Comparison of ENCODE assay signal across 20 cellular contexts in genomic region chr2:237182422-237183123, GRCh38.
DNase-seq lines count a peak whose midpoint lies in the region; ATAC-seq, FAIRE-seq and TF ChIP-seq lines count a peak whose summit lies in the region.
"Had no signal": no experiment of that assay in that cellular context is flagged by ENCODE, and none has a peak within 500 bp of the region (broad histone marks: within the 10 kb centered on the region; RNA-seq: fewer than 3 reads in every experiment).

No MANE protein-coding gene starts in this region.

- H4K91ac ChIP-seq in H9 (ENCODE audit: insufficient read length, low read depth, low read length), result no peak overlapping the region

- H3K9me3 ChIP-seq in GM23248 (ENCODE audit: low read depth) (no peaks in the 10 kb centered on the region), testis (no peaks in the 10 kb centered on the region), H9 (ENCODE audit: control insufficient read depth, low read depth, low read length) (no peaks in the 10 kb centered on the region)
- H3K9me3 ChIP-seq: heart left ventricle, neutrophil had no signal

- H3K9me3 Mint-ChIP-seq in mesothelial cell of epicardium, result no peaks in the 10 kb centered on the region
- no peaks in the 10 kb centered on the region for H3K9me3 Mint-ChIP-seq in H9
- H3K9me3 Mint-ChIP-seq: activated CD8-positive, alpha-beta T cell treated with anti-CD3 and anti-CD28 coated beads for 36 hours; activated T-helper 1 cell treated with anti-CD3 and anti-CD28 coated beads, Interleukin-12 subunit alpha, Interleukin-12 subunit beta, Interleukin-2, Interleukin-4 antibody, amounts not matched to agents 30 ng/mL and 10 ng/mL and 1 ng/mL, durations not matched to agents 14 hours and 24 hours and 36 hours had no signal

- TF ChIP-seq CTCF in bronchial epithelial cell (IDR thresholded peaks at IDR 0.05; ENCODE audit: insufficient read depth, low read length, severe bottlenecking) (no peak), mesothelial cell of epicardium (IDR thresholded peaks at IDR 0.05; ENCODE audit: unreplicated experiment) (no peak), testis (IDR thresholded peaks at IDR 0.05) (no peak), H9 (conservative IDR thresholded peaks at IDR 0.05) (no peak)

- no peak overlapping the region for H3K18ac ChIP-seq in H9 (ENCODE audit: insufficient read length, low read depth, low read length)

- no peak overlapping the region for H3T11ph ChIP-seq in H9 (ENCODE audit: low read length)

- H3K36me3 ChIP-seq in GM23248 (ENCODE audit: low read depth) (no peaks in the 10 kb centered on the region), bronchial epithelial cell (ENCODE audit: control insufficient read depth, insufficient read depth, low read length) (no peaks in the 10 kb centered on the region), testis (ENCODE audit: low read depth, missing control alignments) (no peaks in the 10 kb centered on the region)
- H3K36me3 ChIP-seq: heart left ventricle, neutrophil had no signal

- no peak overlapping the region for H3K23ac ChIP-seq in H9 (ENCODE audit: insufficient read length, low read depth, low read length)

- no peak overlapping the region for H4K8ac ChIP-seq in H9 (replicated peaks; ENCODE audit: insufficient read length, low read depth, low read length)

- H3K4me2 ChIP-seq in GM23248 (ENCODE audit: unreplicated experiment), result peak overlapping the region; percentile 5
- H3K4me2 ChIP-seq in H9 (ENCODE audit: insufficient read depth, insufficient read length, low read length), result no peak overlapping the region

- H3K4me1 ChIP-seq in GM23248 (ENCODE audit: insufficient read depth) (peaks cover 48% of the 10 kb centered on the region), testis (peaks cover 9% of the 10 kb centered on the region), H9 (ENCODE audit: insufficient read depth, low read length) (no peaks in the 10 kb centered on the region)

- H3K27ac ChIP-seq in GM23248 (peak overlapping the region; percentile 58), testis (peak overlapping the region; percentile 76 to 87), H9 (ENCODE audit: insufficient read length, low read depth, low read length) (no peak overlapping the region)
- H3K27ac ChIP-seq: neutrophil had no signal

- 87 to 89% methylated on average over 15 of the region's 15 CpGs for WGBS in GM23248 (ENCODE audit: low coverage in 1 of 2, low lambda C conversion rate in 2 of 2, missing lambda C conversion rate in 2 of 2), 2 experiments
- whole genome bisulfite sequencing in testis, 2 donors, result 53 to 68% methylated on average over 13 to 15 of the region's 15 CpGs
- no CpG with 5 or more reads among the region's 15 CpGs for WGBS in H9 (ENCODE audit: extremely low coverage, insufficient read length, low lambda C conversion rate)

- H2AK5ac ChIP-seq in H9 (ENCODE audit: insufficient read length, low read length), result no peak overlapping the region

- DNase-seq in GM23248 (no peak), bronchial epithelial cell (ENCODE audit: low read depth) (no peak), mesothelial cell of epicardium (ENCODE audit: low spot score in 2 of 2, unreplicated experiment in 2 of 2) (no peak), testis (peak; percentile 81), H9 (no peak)
- DNase-seq: activated CD8-positive, alpha-beta T cell treated with anti-CD3 and anti-CD28 coated beads for 36 hours; C1 segment of cervical spinal cord; heart left ventricle; Kasumi-1; kidney; midbrain; NCI-H146; NCI-H446 treated with DMSO at 0.1 percent for 48 hours; SIG-M5; small intestine; stimulated activated naive CD4-positive, alpha-beta T cell had no signal

- no peak overlapping the region for H4K5ac ChIP-seq in H9 (ENCODE audit: insufficient read length, low read depth, low read length)

- H3K14ac ChIP-seq in H9 (ENCODE audit: insufficient read depth, low read length), result no peak overlapping the region

- H3K27me3 ChIP-seq in GM23248 (replicated peaks; ENCODE audit: insufficient read depth) (no peaks in the 10 kb centered on the region), bronchial epithelial cell (ENCODE audit: control insufficient read depth, insufficient read depth, low read length) (no peaks in the 10 kb centered on the region), testis (no peaks in the 10 kb centered on the region), H9 (ENCODE audit: insufficient read depth, low read length) (no peaks in the 10 kb centered on the region; the same call in 1 of the 2 replicates)
- H3K27me3 ChIP-seq: heart left ventricle had no signal

- in situ Hi-C loops in GM23248 (cut with MboI), result no loop called here

- peaks cover 36% of the 10 kb centered on the region for H3F3A ChIP-seq in GM23248 (ENCODE audit: insufficient read depth)

- peak overlapping the region; percentile 44; the same call in 1 of the 2 replicates for H3K9ac ChIP-seq in GM23248
- H3K9ac ChIP-seq in H9 (ENCODE audit: extremely low read depth, insufficient read length, low read length), result no peak overlapping the region

- H3K4me1 Mint-ChIP-seq in mesothelial cell of epicardium, result peaks cover 27% of the 10 kb centered on the region
- peaks cover 2 to 7% of the 10 kb centered on the region in 2 experiments for H3K4me1 Mint-ChIP-seq in H9

- H2AFZ ChIP-seq in GM23248, result no peak overlapping the region
- H2AFZ ChIP-seq in H9 (ENCODE audit: low read length), result no peak overlapping the region

- no peaks in the 10 kb centered on the region for H4K20me1 ChIP-seq in GM23248 (ENCODE audit: insufficient read depth)
- H4K20me1 ChIP-seq in H9 (ENCODE audit: control insufficient read depth, insufficient read depth, insufficient read length), result no peaks in the 10 kb centered on the region

- ATAC-seq in HG02981 (IDR thresholded peaks at IDR 0.05; ENCODE audit: unreplicated experiment), result no peak
- no peak for ATAC-seq in HG03565 (IDR thresholded peaks at IDR 0.05; ENCODE audit: unreplicated experiment)
- ATAC-seq: activated CD8-positive, alpha-beta T cell treated with anti-CD3 and anti-CD28 coated beads for 36 hours had no signal

- H3K23me2 ChIP-seq in H9 (ENCODE audit: insufficient read length, low read depth, low read length, poor library complexity, severe bottlenecking), result no peaks in the 10 kb centered on the region

- H3K27ac Mint-ChIP-seq in mesothelial cell of epicardium (peak overlapping the region; percentile 60), H9 (no peak overlapping the region)
- H3K27ac Mint-ChIP-seq: activated CD8-positive, alpha-beta T cell treated with anti-CD3 and anti-CD28 coated beads for 36 hours; activated T-helper 1 cell treated with anti-CD3 and anti-CD28 coated beads, Interleukin-12 subunit alpha, Interleukin-12 subunit beta, Interleukin-2, Interleukin-4 antibody, amounts not matched to agents 30 ng/mL and 10 ng/mL and 1 ng/mL, durations not matched to agents 14 hours and 24 hours and 36 hours had no signal

- FAIRE-seq in bronchial epithelial cell (lab: Jason Lieb, UNC), result peak; percentile 77
- FAIRE-seq: kidney, small intestine had no signal

- intact Hi-C loops in testis (cut with DNase I; ENCODE audit: low total_unique reads), result no loop called here

- H3K9me2 ChIP-seq in GM23248 (ENCODE audit: insufficient read depth), result no peaks in the 10 kb centered on the region

- TF ChIP-seq POLR2A in testis (IDR thresholded peaks at IDR 0.05), result no peak

- no peak overlapping the region for H2BK5ac ChIP-seq in H9 (ENCODE audit: insufficient read length, low read length)

- H2BK120ac ChIP-seq in H9 (ENCODE audit: low read depth, low read length, poor library complexity, severe bottlenecking), result no peak overlapping the region

- no peak overlapping the region for H3K4me3 ChIP-seq in GM23248
- no peak overlapping the region for H3K4me3 ChIP-seq in bronchial epithelial cell (ENCODE audit: low read depth, low read length)
- H3K4me3 ChIP-seq in testis, result no peak overlapping the region
- H3K4me3 ChIP-seq: heart left ventricle had no signal

- no peak overlapping the region for H3K4me3 Mint-ChIP-seq in mesothelial cell of epicardium
- no peak overlapping the region for H3K4me3 Mint-ChIP-seq in H9
- H3K4me3 Mint-ChIP-seq: activated CD8-positive, alpha-beta T cell treated with anti-CD3 and anti-CD28 coated beads for 36 hours; activated T-helper 1 cell treated with anti-CD3 and anti-CD28 coated beads, Interleukin-12 subunit alpha, Interleukin-12 subunit beta, Interleukin-2, Interleukin-4 antibody, amounts not matched to agents 30 ng/mL and 10 ng/mL and 1 ng/mL, durations not matched to agents 14 hours and 24 hours and 36 hours had no signal

- H3K4ac ChIP-seq in H9 (ENCODE audit: low read depth, low read length), result no peak overlapping the region

- H3K36me3 Mint-ChIP-seq in mesothelial cell of epicardium, result no peaks in the 10 kb centered on the region
- H3K36me3 Mint-ChIP-seq in H9 (ENCODE audit: insufficient read depth in 1 of 3, low read depth in 3 of 3), result no peaks in the 10 kb centered on the region

- H3K27me3 Mint-ChIP-seq in mesothelial cell of epicardium (ENCODE audit: low read depth) (no peaks in the 10 kb centered on the region), H9 (ENCODE audit: low read depth) (peaks cover 7% of the 10 kb centered on the region)

- no peak overlapping the region for H2BK20ac ChIP-seq in H9 (ENCODE audit: low read depth, low read length, poor library complexity, severe bottlenecking)

- no peak overlapping the region for H3K56ac ChIP-seq in H9 (ENCODE audit: insufficient read length, low read depth, low read length)

- no peaks in the 10 kb centered on the region for H3K79me1 ChIP-seq in H9 (ENCODE audit: insufficient read depth, low read depth, low read length, poor library complexity, severe bottlenecking)

- H2BK15ac ChIP-seq in H9 (ENCODE audit: low read depth, low read length), result no peak overlapping the region

- H2BK12ac ChIP-seq in H9 (ENCODE audit: insufficient read length, low read depth, low read length), result no peak overlapping the region

- H3K79me2 ChIP-seq in GM23248 (ENCODE audit: insufficient read depth) (no peaks in the 10 kb centered on the region), H9 (ENCODE audit: insufficient read depth, low read length) (no peaks in the 10 kb centered on the region)
